In genomic region chr10:48466611-48467240, GRCh38 we compare ENCODE assay signal across 14 cellular contexts.
A peak's percentile ranks its signal among the peaks of the same experiment; 100 is the strongest.
DNase-seq lines count a peak whose midpoint lies in the region; ATAC-seq, FAIRE-seq and TF ChIP-seq lines count a peak whose summit lies in the region.
"Had no signal": no experiment of that assay in that cellular context is flagged by ENCODE, and none has a peak within 500 bp of the region (broad histone marks: within the 10 kb centered on the region; RNA-seq: fewer than 3 reads in every experiment).

No MANE protein-coding gene starts in this region.

- H2AFZ ChIP-seq in IMR-90 (replicated peaks; ENCODE audit: low read length, poor library complexity) (no peak overlapping the region), H1 (ENCODE audit: low read length) (no peak overlapping the region)

- POLR2A ChIA-PET in Caco-2 (lab: Charles Lee), result no interaction called here
- POLR2A ChIA-PET in IMR-90 (lab: Charles Lee; ENCODE audit: unreplicated experiment), result no interaction called here
- POLR2A ChIA-PET in H1 (lab: Charles Lee; ENCODE audit: partially characterized antibody), result interaction anchor here (0.8 to 1.2 kb wide), 2 partner anchors 9 to 12 kb away, joined by 3 to 4 read pairs; no protein-coding TSS in a partner anchor

- no peak overlapping the region for H2BK20ac ChIP-seq in IMR-90 (ENCODE audit: low read depth, low read length)
- H2BK20ac ChIP-seq in H1 (ENCODE audit: low read length), result no peak overlapping the region

- CTCF ChIA-PET in Caco-2 (lab: Charles Lee) (interaction anchor here (1.3 to 1.7 kb wide), 2 partner anchors 11 to 189 kb away, joined by 3 to 5 read pairs; no protein-coding TSS in a partner anchor), IMR-90 (lab: Yijun Ruan, JAX) (no interaction called here), H1 (lab: Charles Lee; ENCODE audit: partially characterized antibody) (interaction anchor here (0.8 to 1.8 kb wide), 3 partner anchors 21 to 100 kb away, joined by 3 read pairs; no protein-coding TSS in a partner anchor)

- H4K20me1 ChIP-seq in IMR-90 (ENCODE audit: insufficient read depth, low read length), result peaks cover 21% of the 10 kb centered on the region
- H4K20me1 ChIP-seq in H1 (replicated peaks in 1 of 2; ENCODE audit: control insufficient read depth in 1 of 2, insufficient read depth in 2 of 2, low read length in 2 of 2), result peaks cover 0 to 8% of the 10 kb centered on the region in 2 experiments

- dilution Hi-C loops in IMR-90 (cut with HindIII; ENCODE audit: low sequenced_read_pairs, unreplicated experiment), result no loop called here

- peak overlapping the region; percentile 4; the same call in 1 of the 2 replicates for H2BK12ac ChIP-seq in H1 (ENCODE audit: low read depth, low read length)

- no peak for FAIRE-seq in H1 (lab: Jason Lieb, UNC)

- TF ChIP-seq RAD21 in IMR-90 (IDR thresholded peaks at IDR 0.05; ENCODE audit: low read length) (no peak), H1 (IDR thresholded peaks at IDR 0.05 in 1 of 2, conservative IDR thresholded peaks at IDR 0.05 in 1 of 2; ENCODE audit: low read depth in 2 of 2, low read length in 2 of 2) (no peak)

- no peak for ATAC-seq in IMR-90 (ENCODE audit: low read depth)
- ATAC-seq: CD8-positive, alpha-beta T cell; stimulated activated naive CD8-positive, alpha-beta T cell treated with anti-CD3 and anti-CD28 coated beads, Interleukin-15, Interleukin-2, amounts not matched to agents 100 U/mL and 50 U/mL, for 24 hours had no signal

- 38% methylated on average over 23 of the region's 43 CpGs; no CpG with 5 or more reads in 1 of the 2 experiments for WGBS in IMR-90 (ENCODE audit: extremely low coverage in 2 of 2, insufficient read length in 1 of 2), 2 experiments
- 53% methylated on average over 7 of the region's 43 CpGs; no CpG with 5 or more reads in 1 of the 2 experiments for WGBS in H1 (ENCODE audit: extremely low coverage in 1 of 2, insufficient coverage in 1 of 2, insufficient read length in 1 of 2, insufficient replicate concordance in 2 of 2, low coverage in 1 of 2, low lambda C conversion rate in 2 of 2, missing lambda C conversion rate in 1 of 2), 2 experiments

- no peaks in the 10 kb centered on the region for H3K79me2 ChIP-seq in H1 (ENCODE audit: control insufficient read depth in 1 of 2, insufficient read depth in 2 of 2, low read length in 2 of 2)

- H3K23ac ChIP-seq in IMR-90 (ENCODE audit: low read depth, low read length) (peak overlapping the region; percentile 49; the same call in 1 of the 2 replicates), H1 (ENCODE audit: insufficient read length) (no peak overlapping the region)

- H3K27me3 ChIP-seq in Caco-2 (replicated peaks; ENCODE audit: control insufficient read depth, insufficient read depth, low read length) (no peaks in the 10 kb centered on the region), IMR-90 (ENCODE audit: control insufficient read depth, insufficient read depth, low read length) (no peaks in the 10 kb centered on the region), H1 (replicated peaks in 1 of 4; ENCODE audit: control insufficient read depth in 3 of 4, extremely low read depth in 1 of 4, insufficient read depth in 3 of 4, low read length in 3 of 4) (peaks cover 0 to 12% (median 8%) of the 10 kb centered on the region in 4 experiments; a peak in 4 of 7 replicates)

- H3K36me3 Mint-ChIP-seq in Caco-2 (ENCODE audit: insufficient read depth, unreplicated experiment), result peaks cover 4% of the 10 kb centered on the region
- H3K36me3 Mint-ChIP-seq: CD8-positive, alpha-beta T cell had no signal

- no peak overlapping the region for H3K14ac ChIP-seq in IMR-90 (replicated peaks; ENCODE audit: low read depth, low read length)
- no peak overlapping the region for H3K14ac ChIP-seq in H1 (ENCODE audit: insufficient read length)

- H4K8ac ChIP-seq in IMR-90 (ENCODE audit: low read depth in 2 of 2, low read length in 2 of 2), result no peak overlapping the region
- peak overlapping the region; percentile 94 for H4K8ac ChIP-seq in H1 (ENCODE audit: extremely low read depth, insufficient read depth, low read length)

- H2AK9ac ChIP-seq in IMR-90 (replicated peaks; ENCODE audit: low read depth, low read length, poor library complexity), result no peak overlapping the region

- no peak overlapping the region for H4K5ac ChIP-seq in IMR-90 (ENCODE audit: low read depth, low read length)
- H4K5ac ChIP-seq in H1 (ENCODE audit: insufficient read length, low read depth, low read length), result no peak overlapping the region

- peaks cover 35% of the 10 kb centered on the region for H3K4me1 Mint-ChIP-seq in Caco-2 (ENCODE audit: low read depth, unreplicated experiment)

- no peak overlapping the region for H3K18ac ChIP-seq in IMR-90 (ENCODE audit: low read depth, low read length)
- no peak overlapping the region for H3K18ac ChIP-seq in H1 (ENCODE audit: extremely low read depth, low read length)

- H3K9me3 ChIP-seq in Caco-2, result no peaks in the 10 kb centered on the region
- H3K9me3 ChIP-seq in IMR-90 (ENCODE audit: control insufficient read depth, insufficient read depth, low read length), result no peaks in the 10 kb centered on the region
- no peaks in the 10 kb centered on the region for H3K9me3 ChIP-seq in H1 (ENCODE audit: insufficient read depth in 2 of 2, low read depth in 1 of 2, low read length in 1 of 2)

- no peak overlapping the region for H3K4me2 ChIP-seq in IMR-90 (ENCODE audit: low read depth, low read length)
- peak overlapping the region; percentile 76 to 77 for H3K4me2 ChIP-seq in H1 (ENCODE audit: insufficient read depth in 1 of 2, low read depth in 2 of 2, low read length in 2 of 2)

- peak overlapping the region; percentile 34 for H3K27ac Mint-ChIP-seq in Caco-2 (ENCODE audit: unreplicated experiment)
- H3K27ac Mint-ChIP-seq: CD8-positive, alpha-beta T cell had no signal

- peaks cover 12% of the 10 kb centered on the region; the same call in 1 of the 2 replicates for H3K9me1 ChIP-seq in IMR-90 (ENCODE audit: insufficient read depth, low read length)

- no peak overlapping the region for H3K4me3 ChIP-seq in Caco-2 (ENCODE audit: low read depth, low read length)
- H3K4me3 ChIP-seq in IMR-90 (ENCODE audit: insufficient read depth, low read depth, low read length), result no peak overlapping the region
- peak overlapping the region; percentile 24 to 56 (median 36) for H3K4me3 ChIP-seq in H1 (ENCODE audit: extremely low read depth in 1 of 4, insufficient read depth in 2 of 4, low read depth in 3 of 4, low read length in 4 of 4)

- H4K91ac ChIP-seq in IMR-90 (ENCODE audit: insufficient read depth, low read depth, low read length) (no peak overlapping the region), H1 (replicated peaks; ENCODE audit: insufficient read length, low read length) (no peak overlapping the region)

- intact Hi-C loops in Caco-2 (cut with micrococcal nuclease; ENCODE audit: unreplicated experiment) (no loop called here), IMR-90 (cut with micrococcal nuclease) (no loop called here)

- no peak for TF ChIP-seq CTCF in Caco-2 (IDR thresholded peaks at IDR 0.05; ENCODE audit: insufficient read depth in 1 of 2, low read depth in 1 of 2, low read length in 1 of 2, severe bottlenecking in 1 of 2, unreplicated experiment in 1 of 2)
- TF ChIP-seq CTCF in IMR-90 (conservative IDR thresholded peaks at IDR 0.05; ENCODE audit: low read depth, low read length), result no peak
- no peak for TF ChIP-seq CTCF in H1 (IDR thresholded peaks at IDR 0.05; ENCODE audit: control extremely low read depth in 1 of 3, insufficient read depth in 1 of 3, low read depth in 1 of 3, low read length in 3 of 3)

- H3K4me1 ChIP-seq in Caco-2 (peaks cover 43% of the 10 kb centered on the region), IMR-90 (ENCODE audit: control insufficient read depth, insufficient read depth, low read length) (peaks cover 17% of the 10 kb centered on the region), H1 (replicated peaks in 1 of 4; ENCODE audit: control insufficient read depth in 3 of 4, insufficient read depth in 4 of 4, low read length in 3 of 4) (peaks cover 3 to 24% (median 17%) of the 10 kb centered on the region in 4 experiments; a peak in 6 of 7 replicates)

- H3K4ac ChIP-seq in IMR-90 (ENCODE audit: low read depth, low read length) (no peak overlapping the region), H1 (replicated peaks; ENCODE audit: insufficient read length, low read depth, low read length) (no peak overlapping the region)

- TF ChIP-seq POLR2A in IMR-90 (IDR thresholded peaks at IDR 0.05; ENCODE audit: low read depth, low read length) (no peak), H1 (IDR thresholded peaks at IDR 0.05; ENCODE audit: control extremely low read depth in 1 of 2, low read depth in 2 of 2, low read length in 2 of 2) (no peak)

- H2BK120ac ChIP-seq in IMR-90 (ENCODE audit: low read depth, low read length) (no peak overlapping the region), H1 (replicated peaks; ENCODE audit: low read depth, low read length) (no peak overlapping the region)

- H3K9me3 Mint-ChIP-seq in Caco-2 (ENCODE audit: unreplicated experiment), result no peaks in the 10 kb centered on the region
- H3K9me3 Mint-ChIP-seq: CD8-positive, alpha-beta T cell had no signal

- H3K27ac ChIP-seq in IMR-90 (ENCODE audit: insufficient read depth, low read length) (no peak overlapping the region), H1 (ENCODE audit: low read depth, low read length) (no peak overlapping the region)

- no peak overlapping the region for H3K4me3 Mint-ChIP-seq in Caco-2 (ENCODE audit: unreplicated experiment)
- H3K4me3 Mint-ChIP-seq: CD8-positive, alpha-beta T cell had no signal

- peaks cover 4% of the 10 kb centered on the region; the same call in 1 of the 2 replicates for H3K23me2 ChIP-seq in H1 (ENCODE audit: low read depth, low read length)

- BruUV-seq in Caco-2 (replicated peaks; lab: Mats Ljungman, UMichigan) (no TSS peak), IMR-90 (replicated peaks; lab: Mats Ljungman, UMichigan) (no TSS peak)

- H2AK5ac ChIP-seq in IMR-90 (ENCODE audit: low read depth, low read length) (no peak overlapping the region), H1 (ENCODE audit: low read depth, low read length) (0 out of 2 replicates have a peak overlapping the region, but pooled peaks have one; percentile 53)

- H3K56ac ChIP-seq in IMR-90 (ENCODE audit: extremely low read depth, insufficient read depth, low read length), result no peak overlapping the region
- no peak overlapping the region for H3K56ac ChIP-seq in H1 (replicated peaks; ENCODE audit: insufficient read length, low read depth, low read length)

- H2BK15ac ChIP-seq in IMR-90 (ENCODE audit: low read depth, low read length) (no peak overlapping the region), H1 (ENCODE audit: low read length) (no peak overlapping the region)

- no peaks in the 10 kb centered on the region for H3K36me3 ChIP-seq in Caco-2 (ENCODE audit: control insufficient read depth, insufficient read depth, low read length)
- no peaks in the 10 kb centered on the region for H3K36me3 ChIP-seq in IMR-90 (ENCODE audit: control insufficient read depth, insufficient read depth, low read length)
- no peaks in the 10 kb centered on the region for H3K36me3 ChIP-seq in H1 (ENCODE audit: control insufficient read depth in 2 of 4, insufficient read depth in 4 of 4, low read length in 3 of 4)

- peak in 1 of 2 experiments; percentile 46 for DNase-seq in Caco-2
- no peak for DNase-seq in IMR-90
- peak in 1 of 2 experiments; percentile 69 for DNase-seq in H1 (ENCODE audit: low read depth in 1 of 2, low spot score in 2 of 2)
- peak; percentile 90 for DNase-seq in mesenteric fat pad (ENCODE audit: low spot score)
- DNase-seq in T-helper 2 cell, result no peak
- DNase-seq in GF-D8 (lab: John Stamatoyannopoulos, UW), result no peak
- DNase-seq in AG08395 (ENCODE audit: low spot score), result no peak
- DNase-seq in DMS79 (lab: John Stamatoyannopoulos, UW), result no peak
- DNase-seq: central memory CD4-positive, alpha-beta T cell; NCI-H1048; NCI-H510A treated with DMSO at 0.1 percent for 48 hours; SHP77; stimulated activated naive CD8-positive, alpha-beta T cell treated with anti-CD3 and anti-CD28 coated beads, Interleukin-15, Interleukin-2, amounts not matched to agents 100 U/mL and 50 U/mL, for 24 hours had no signal

- no peaks in the 10 kb centered on the region for H3K27me3 Mint-ChIP-seq in Caco-2 (ENCODE audit: insufficient read depth, unreplicated experiment)

- H3K9ac ChIP-seq in IMR-90 (ENCODE audit: low read depth, low read length), result no peak overlapping the region
- H3K9ac ChIP-seq in H1 (replicated peaks in 1 of 4; ENCODE audit: extremely low read depth in 1 of 4, low read depth in 3 of 4, low read length in 3 of 4), result no peak overlapping the region

- H2BK5ac ChIP-seq in IMR-90 (ENCODE audit: low read depth, low read length, poor library complexity, severe bottlenecking) (no peak overlapping the region), H1 (ENCODE audit: low read depth, low read length) (no peak overlapping the region)

- in situ Hi-C loops in IMR-90 (cut with MboI; ENCODE audit: low sequenced_read_pairs), result no loop called here

- TF ChIP-seq EP300 in H1 (IDR thresholded peaks at IDR 0.05; ENCODE audit: borderline replicate concordance in 1 of 2, low read depth in 2 of 2, low read length in 2 of 2), result no peak

- H3K79me1 ChIP-seq in IMR-90 (ENCODE audit: low read depth in 1 of 2, low read length in 2 of 2), result peaks cover 20 to 75% of the 10 kb centered on the region in 2 experiments
- H3K79me1 ChIP-seq in H1 (ENCODE audit: low read depth, low read length), result no peaks in the 10 kb centered on the region

Comparison
In these comparisons a context has a peak if more than half of its experiments do, and no peak if none do; other contexts are left out.
1. H3K4me3 ChIP-seq: peak in H1 (4 of 4); none in Caco-2 (single experiment) and IMR-90 (single experiment).